In the genomic region with DNA sequence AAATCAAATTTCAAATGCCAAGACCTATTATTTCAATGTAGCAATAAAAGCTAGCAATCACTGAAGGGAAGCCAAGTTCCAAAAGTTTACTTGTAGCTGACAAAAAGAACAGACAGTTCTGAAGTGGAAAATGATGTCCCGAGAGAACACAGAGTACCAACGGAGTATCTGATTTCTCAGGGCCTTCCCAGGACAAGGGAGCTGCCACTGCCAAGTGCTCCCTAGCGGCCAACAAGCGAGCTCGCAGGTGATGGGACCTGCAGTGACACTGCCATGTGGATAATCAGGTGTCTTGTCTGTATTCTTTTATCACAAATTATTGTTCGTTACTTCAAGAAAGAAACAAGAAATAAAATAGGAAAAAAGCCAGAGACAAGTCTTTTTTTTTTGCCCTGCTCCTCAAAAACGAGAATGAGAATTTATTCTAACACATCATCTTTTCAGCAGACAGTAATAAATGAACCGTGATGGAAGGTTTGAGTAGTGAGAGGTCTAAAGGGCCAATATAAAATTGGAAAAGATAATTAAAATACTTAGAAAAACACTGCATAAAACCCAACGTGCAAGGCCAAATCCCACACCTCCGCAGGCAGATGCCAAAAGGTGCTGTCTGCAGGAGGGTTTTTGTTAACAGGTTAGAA, we compare ENCODE assay signal across 7 cellular contexts.
DNase-seq lines count a peak whose midpoint lies in the region; ATAC-seq and TF ChIP-seq lines count a peak whose summit lies in the region.

No MANE protein-coding gene starts in this region.

- no peak overlapping the region for H2AFZ ChIP-seq in OCI-LY1 (ENCODE audit: low read length)

- H3K9me2 ChIP-seq in OCI-LY1 (ENCODE audit: low read depth, low read length): no peaks in the 10 kb centered on the region

- H3K27ac ChIP-seq in OCI-LY1 (ENCODE audit: low read depth, low read length, poor library complexity, severe bottlenecking) (no peak overlapping the region), gastroesophageal sphincter (no peak overlapping the region)

- no peak overlapping the region for H3K9ac ChIP-seq in OCI-LY1 (ENCODE audit: low read length)

- H3K36me3 ChIP-seq in OCI-LY1 (ENCODE audit: insufficient read depth, low read length) (no peaks in the 10 kb centered on the region), gastroesophageal sphincter (no peaks in the 10 kb centered on the region)

- no peak overlapping the region for H3K4me2 ChIP-seq in OCI-LY1 (ENCODE audit: low read length)

- no peak overlapping the region for H3K4me3 ChIP-seq in OCI-LY1 (ENCODE audit: low read depth, low read length, poor library complexity, severe bottlenecking)
- H3K4me3 ChIP-seq in gastroesophageal sphincter: no peak overlapping the region
- H3K4me3 ChIP-seq in skeletal muscle cell (ENCODE audit: low read depth, low read length): no peak overlapping the region

- TF ChIP-seq EP300 in gastroesophageal sphincter (IDR thresholded peaks at IDR 0.05): no peak

- peak; percentile 33 for DNase-seq in skeletal muscle cell (ENCODE audit: low read depth)
- DNase-seq in HCEC 1CT: no peak

- no peaks in the 10 kb centered on the region for H3F3A ChIP-seq in OCI-LY1 (ENCODE audit: insufficient read depth, low read length)

- H4K20me1 ChIP-seq in OCI-LY1 (ENCODE audit: insufficient read depth, low read length): no peaks in the 10 kb centered on the region

- TF ChIP-seq CTCF in OCI-LY1 (IDR thresholded peaks at IDR 0.05; ENCODE audit: low read length) (peak; percentile 34; the same call in 1 of the 2 replicates), gastroesophageal sphincter (IDR thresholded peaks at IDR 0.05) (peak in 3 of 4 experiments; percentile 24 to 37 (median 24))

- ATAC-seq in HG02973 (IDR thresholded peaks at IDR 0.05; ENCODE audit: unreplicated experiment) (peak; percentile 74), gastroesophageal sphincter (no peak), GM18870 (IDR thresholded peaks at IDR 0.05; ENCODE audit: unreplicated experiment) (no peak), HG03039 (IDR thresholded peaks at IDR 0.05; ENCODE audit: unreplicated experiment) (no peak)

- no peak for TF ChIP-seq POLR2A in gastroesophageal sphincter (IDR thresholded peaks at IDR 0.05)

- H3K9me3 ChIP-seq in OCI-LY1 (ENCODE audit: low read length): no peaks in the 10 kb centered on the region
- H3K9me3 ChIP-seq in gastroesophageal sphincter: no peaks in the 10 kb centered on the region

- no peaks in the 10 kb centered on the region for H3K27me3 ChIP-seq in OCI-LY1 (ENCODE audit: insufficient read depth, low read length)
- no peaks in the 10 kb centered on the region for H3K27me3 ChIP-seq in gastroesophageal sphincter

- H3K4me1 ChIP-seq in OCI-LY1 (ENCODE audit: insufficient read depth, low read length, severe bottlenecking) (no peaks in the 10 kb centered on the region), gastroesophageal sphincter (peaks cover 0 to 6% (median 0%) of the 10 kb centered on the region in 3 donors)

- 60 to 61% methylated on average over 5 to 10 of the region's 10 CpGs for WGBS in gastroesophageal sphincter (ENCODE audit: low coverage in 1 of 2), 2 donors

- no peaks in the 10 kb centered on the region for H3K79me2 ChIP-seq in OCI-LY1 (ENCODE audit: insufficient read depth, low read length)
